In the genomic region with DNA sequence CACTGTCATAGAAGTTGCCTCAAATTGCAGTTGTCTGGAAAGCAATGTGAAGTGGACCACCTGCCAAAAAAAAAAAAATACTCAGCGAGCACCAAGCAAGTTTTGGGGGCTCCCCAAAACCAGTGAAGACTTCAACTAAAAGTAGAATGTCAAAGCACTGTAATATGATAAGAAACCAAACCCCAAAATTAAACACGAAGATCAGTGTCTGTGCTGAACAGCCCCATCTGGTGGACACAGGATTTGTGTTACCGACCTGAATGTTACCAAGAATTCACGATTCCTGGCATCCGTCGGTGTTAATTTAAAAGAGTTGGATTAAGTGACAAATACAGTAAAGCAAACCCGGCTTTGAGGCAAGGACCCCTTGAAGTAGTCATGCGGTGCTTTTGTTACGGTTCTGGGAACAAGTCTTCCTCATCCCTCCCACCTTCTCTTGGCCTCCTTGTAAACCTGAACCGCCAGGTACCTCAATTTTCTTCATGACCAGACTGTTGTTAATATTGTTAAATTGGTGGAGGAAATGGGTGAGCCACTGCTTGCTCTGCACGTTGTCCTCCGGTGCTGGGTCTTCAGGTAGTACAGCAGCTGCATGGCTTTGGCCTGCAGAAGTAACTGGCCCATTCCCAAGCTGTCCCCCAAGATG, we compare ENCODE assay signal across 8 cellular contexts. TPM values are rescaled to one million over a fixed set of nuclear protein-coding genes. Genes with fewer than 3 reads are reported as not detected.
DNase-seq lines count a peak whose midpoint lies in the region; ATAC-seq and TF ChIP-seq lines count a peak whose summit lies in the region.

No MANE protein-coding gene starts in this region.

- peaks cover 15 to 26% (median 24%) of the 10 kb centered on the region in 3 donors for H3K27me3 Mint-ChIP-seq in CD14-positive monocyte (ENCODE audit: low read depth in 3 of 3)

- WGBS in heart right ventricle, 2 donors = 20 to 24% methylated on average over 12 of the region's 12 CpGs

- H3K4me1 ChIP-seq in HAP-1 (peaks cover under 1% of the 10 kb centered on the region; the same call in 1 of the 2 replicates), SJCRH30 (peaks cover 5% of the 10 kb centered on the region), heart right ventricle (peaks cover 0 to 21% (median 10%) of the 10 kb centered on the region in 9 donors)

- no peak overlapping the region for H3K27ac Mint-ChIP-seq in CD14-positive monocyte
- H3K27ac Mint-ChIP-seq in activated naive CD4-positive, alpha-beta T cell treated with anti-CD3 and anti-CD28 coated beads, Interleukin-2, amount 50 U/mL, for 72 hours = no peak overlapping the region

- H3K36me3 Mint-ChIP-seq in CD14-positive monocyte = no peaks in the 10 kb centered on the region
- no peaks in the 10 kb centered on the region for H3K36me3 Mint-ChIP-seq in activated naive CD4-positive, alpha-beta T cell treated with anti-CD3 and anti-CD28 coated beads, Interleukin-2, amount 50 U/mL, for 72 hours

- H3K27me3 ChIP-seq in HAP-1 (ENCODE audit: low read depth) = no peaks in the 10 kb centered on the region
- no peaks in the 10 kb centered on the region for H3K27me3 ChIP-seq in SJCRH30
- peaks cover 0 to 31% (median 20%) of the 10 kb centered on the region in 7 donors for H3K27me3 ChIP-seq in heart right ventricle

- TF ChIP-seq CTCF in CD14-positive monocyte (IDR thresholded peaks at IDR 0.05) = peak; percentile 75
- peak; percentile 23 to 79 (median 74) for TF ChIP-seq CTCF in heart right ventricle (IDR thresholded peaks at IDR 0.05)

- peaks cover 0 to 14% (median 3%) of the 10 kb centered on the region in 7 donors for H3K9me3 Mint-ChIP-seq in CD14-positive monocyte
- H3K9me3 Mint-ChIP-seq in activated naive CD4-positive, alpha-beta T cell treated with anti-CD3 and anti-CD28 coated beads, Interleukin-2, amount 50 U/mL, for 72 hours = no peaks in the 10 kb centered on the region

- in situ Hi-C loops in HAP-1 (cut with MboI; ENCODE audit: low sequenced_read_pairs) = no loop called here

- peak overlapping the region in 1 of 2 donors; percentile 88 for H3K4me3 Mint-ChIP-seq in CD14-positive monocyte

- peak; percentile 48 to 63 for ATAC-seq in activated naive CD4-positive, alpha-beta T cell treated with anti-CD3 and anti-CD28 coated beads, Interleukin-2, amount 50 U/mL, for 72 hours
- ATAC-seq in heart right ventricle = peak in 7 of 8 donors; percentile 40 to 73 (median 50)
- ATAC-seq in GM18867 (IDR thresholded peaks at IDR 0.05; ENCODE audit: unreplicated experiment) = no peak
- no peak for ATAC-seq in GM18505 (IDR thresholded peaks at IDR 0.05; ENCODE audit: unreplicated experiment)

- H3K9me3 ChIP-seq in HAP-1 = no peaks in the 10 kb centered on the region
- no peaks in the 10 kb centered on the region for H3K9me3 ChIP-seq in SJCRH30 (replicated peaks)
- H3K9me3 ChIP-seq in heart right ventricle = no peaks in the 10 kb centered on the region

- H3K4me3 ChIP-seq in HAP-1 (no peak overlapping the region), SJCRH30 (no peak overlapping the region), heart right ventricle (no peak overlapping the region)

- no peaks in the 10 kb centered on the region for H3K36me3 ChIP-seq in HAP-1 (replicated peaks)
- H3K36me3 ChIP-seq in SJCRH30 = no peaks in the 10 kb centered on the region; the same call in 1 of the 2 replicates
- H3K36me3 ChIP-seq in heart right ventricle = no peaks in the 10 kb centered on the region

- intact Hi-C loops in CD14-positive monocyte (cut with micrococcal nuclease) (no loop called here), heart right ventricle (cut with DNase I) (no loop called here)

- TF ChIP-seq POLR2A in GM18505 (IDR thresholded peaks at IDR 0.05; ENCODE audit: borderline replicate concordance, extremely low read depth, insufficient read depth, insufficient read length) = no peak

- peaks cover 32% of the 10 kb centered on the region for H3K4me1 Mint-ChIP-seq in CD14-positive monocyte

- H3K27ac ChIP-seq in SJCRH30 (no peak overlapping the region), heart right ventricle (no peak overlapping the region)

- DNase-seq in CD14-positive monocyte (ENCODE audit: low spot score) = no peak
- peak; percentile 16 to 64 for DNase-seq in HAP-1 (ENCODE audit: low spot score in 2 of 2)
- peak; percentile 15 to 51 for DNase-seq in SJCRH30
- DNase-seq in activated naive CD4-positive, alpha-beta T cell treated with anti-CD3 and anti-CD28 coated beads, Interleukin-2, amount 50 U/mL, for 72 hours (ENCODE audit: low spot score in 2 of 2) = peak in 1 of 2 donors; percentile 60
- DNase-seq in heart right ventricle = peak in 1 of 2 donors; percentile 60
- DNase-seq in retina = peak; percentile 51

RNA-seq across cellular contexts. Expression of a gene that starts 31.3 kb away (rescaled TPM):
- polyA plus RNA-seq in CD14-positive monocyte (10 to 100 TPM; 60.2 to 88.7 TPM), heart right ventricle (10 to 100 TPM; 44.3 to 69.6 TPM)
- 225 and 256 TPM in 2 replicates for total RNA-seq in SJCRH30 (2014; rRNA removed; shearing (Covaris generic))
- 10 to 100 TPM; 41.8 to 96.6 TPM for total RNA-seq in activated naive CD4-positive, alpha-beta T cell treated with anti-CD3 and anti-CD28 coated beads, Interleukin-2, amount 50 U/mL, for 72 hours
- total RNA-seq in heart right ventricle = 10 to 100 TPM; 45.7 to 66.3 (median 55.3) TPM

RNA-seq across cellular contexts. Expression of a gene that starts 33.7 kb away (rescaled TPM):
- polyA plus RNA-seq in CD14-positive monocyte = under 1 TPM; 0.11 to 0.12 TPM
- 51.1 and 52.3 TPM in 2 replicates for total RNA-seq in SJCRH30 (2014; rRNA removed; shearing (Covaris generic))
- total RNA-seq in activated naive CD4-positive, alpha-beta T cell treated with anti-CD3 and anti-CD28 coated beads, Interleukin-2, amount 50 U/mL, for 72 hours = 1 to 10 TPM; 1.1 to 9.3 TPM
- 10 to 100 TPM in 4 of 10 donors, 1 to 10 TPM in 6; 6.8 to 18.6 (median 9.8) TPM for total RNA-seq in heart right ventricle
- polyA plus RNA-seq in heart right ventricle = 10 to 100 TPM in 1 of 2 donors, 1 to 10 TPM in 1; 7.5 to 14.0 TPM

RNA-seq across cellular contexts. Expression of a gene that starts 57.3 kb away (rescaled TPM):
- 10 to 100 TPM; 51.0 to 60.8 TPM for polyA plus RNA-seq in CD14-positive monocyte
- total RNA-seq in SJCRH30 (2014; rRNA removed; shearing (Covaris generic)) = 40.5 and 41.2 TPM in 2 replicates
- 10 to 100 TPM; 73.7 to 80.7 TPM for total RNA-seq in activated naive CD4-positive, alpha-beta T cell treated with anti-CD3 and anti-CD28 coated beads, Interleukin-2, amount 50 U/mL, for 72 hours
- 10 to 100 TPM; 55.7 to 85.5 (median 68.0) TPM for total RNA-seq in heart right ventricle
- polyA plus RNA-seq in heart right ventricle = 10 to 100 TPM; 69.4 to 87.3 TPM

RNA-seq across cellular contexts. Expression of a gene that starts 59.9 kb away (rescaled TPM):
- 1 to 10 TPM; 4.3 to 4.7 TPM for polyA plus RNA-seq in CD14-positive monocyte
- 26.4 and 31.4 TPM in 2 replicates for total RNA-seq in SJCRH30 (2014; rRNA removed; shearing (Covaris generic))
- total RNA-seq in activated naive CD4-positive, alpha-beta T cell treated with anti-CD3 and anti-CD28 coated beads, Interleukin-2, amount 50 U/mL, for 72 hours = 10 to 100 TPM; 25.3 to 25.8 TPM
- 100 to 1,000 TPM; 108 to 146 (median 118) TPM for total RNA-seq in heart right ventricle
- polyA plus RNA-seq in heart right ventricle = 10 to 100 TPM; 21.0 to 77.6 TPM

Comparison
In these comparisons a context has a peak if more than half of its experiments do, and no peak if none do; other contexts are left out.
1. ATAC-seq: peak in activated naive CD4-positive, alpha-beta T cell treated with anti-CD3 and anti-CD28 coated beads, Interleukin-2, amount 50 U/mL, for 72 hours (2 of 2) and heart right ventricle (7 of 8); none in GM18867 (single experiment) and GM18505 (single experiment).